In the genomic region with DNA sequence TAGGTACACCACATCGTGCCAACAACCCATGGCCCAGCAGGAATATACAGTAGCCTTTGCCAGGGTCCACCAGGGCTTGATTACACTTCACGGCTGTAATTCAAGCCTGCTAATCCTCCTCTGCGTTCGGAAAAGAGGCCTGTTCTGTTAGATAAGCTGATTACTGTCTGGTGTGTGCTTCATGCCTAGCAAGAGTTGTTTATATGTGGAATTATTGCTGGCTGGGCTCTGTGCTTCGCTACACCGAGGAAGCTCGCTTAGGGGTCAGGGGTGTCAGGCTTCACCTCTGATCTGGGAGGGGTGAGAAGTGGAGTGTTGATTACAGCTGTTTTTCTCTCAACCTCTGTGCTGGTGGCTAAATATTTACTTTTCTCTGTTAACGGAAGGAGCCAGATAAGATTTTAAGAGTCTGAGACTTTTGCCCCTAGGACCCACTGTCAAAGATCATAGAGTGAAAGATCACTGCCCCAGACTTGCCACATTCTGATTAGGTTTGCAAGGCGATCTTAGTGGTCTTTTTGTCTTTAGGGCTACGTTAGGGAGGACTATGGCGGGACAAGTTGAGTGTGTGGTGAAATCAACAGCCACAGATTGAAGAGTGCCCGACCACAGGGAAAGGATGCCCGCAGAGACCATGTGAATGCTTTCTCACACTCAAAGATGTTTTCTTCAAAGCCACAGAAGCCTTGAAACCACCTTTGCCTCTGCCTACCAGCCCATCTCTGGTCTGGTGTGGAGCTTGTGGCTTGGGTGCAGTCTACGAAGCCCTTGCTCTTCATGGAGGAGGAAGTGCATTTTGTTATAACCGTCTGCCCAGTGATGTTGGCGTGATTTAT, we compare ENCODE assay signal across 14 cellular contexts.
DNase-seq lines count a peak whose midpoint lies in the region; ATAC-seq, FAIRE-seq and TF ChIP-seq lines count a peak whose summit lies in the region.
"Had no signal": no experiment of that assay in that cellular context is flagged by ENCODE, and none has a peak within 500 bp of the region (broad histone marks: within the 10 kb centered on the region; RNA-seq: fewer than 3 reads in every experiment).

No MANE protein-coding gene starts in this region.

- peak overlapping the region in 1 of 2 donors; percentile 48 for H3K9ac ChIP-seq in colonic mucosa (ENCODE audit: low read depth in 2 of 2, low read length in 2 of 2)
- peak overlapping the region in 1 of 2 donors; percentile 28 for H3K9ac ChIP-seq in kidney (ENCODE audit: low read length in 2 of 2)

- H3K36me3 Mint-ChIP-seq in natural killer cell = no peaks in the 10 kb centered on the region
- H3K36me3 Mint-ChIP-seq in CD4-positive, alpha-beta memory T cell = no peaks in the 10 kb centered on the region

- TF ChIP-seq CTCF in BE2C (IDR thresholded peaks at IDR 0.05; ENCODE audit: low read depth, low read length) = no peak
- TF ChIP-seq CTCF in colonic mucosa (IDR thresholded peaks at IDR 0.05) = no peak
- no peak for TF ChIP-seq CTCF in natural killer cell (IDR thresholded peaks at IDR 0.05)
- TF ChIP-seq CTCF in kidney (IDR thresholded peaks at IDR 0.05; ENCODE audit: borderline replicate concordance, extremely low read depth, insufficient read depth) = no peak

- H3K27ac ChIP-seq in colonic mucosa (peak overlapping the region; percentile 72), kidney (ENCODE audit: low read depth in 2 of 2, low read length in 2 of 2) (peak overlapping the region in 1 of 2 donors; percentile 48)
- no peak overlapping the region for H3K27ac ChIP-seq in CD4-positive, alpha-beta memory T cell (ENCODE audit: low read depth, low read length)

- CTCF ChIA-PET in CD4-positive, alpha-beta memory T cell (lab: Charles Lee; ENCODE audit: partially characterized antibody) = interaction anchor here (2.0 kb wide), 1 partner anchor 13 kb away, joined by 5 read pairs; no protein-coding TSS in a partner anchor

- no peak for FAIRE-seq in kidney (lab: Jason Lieb, UNC)

- H3K27me3 ChIP-seq in BE2C (no peaks in the 10 kb centered on the region), colonic mucosa (no peaks in the 10 kb centered on the region)
- no peaks in the 10 kb centered on the region for H3K27me3 ChIP-seq in CD4-positive, alpha-beta memory T cell (ENCODE audit: insufficient read depth, low read length)
- H3K27me3 ChIP-seq: dorsolateral prefrontal cortex, tibial nerve had no signal

- DNase-seq in BE2C = peak; percentile 53
- DNase-seq in NCI-H2029 treated with DMSO at 0.1 percent for 48 hours (lab: John Stamatoyannopoulos, UW) = peak; percentile 80
- DNase-seq in colonic mucosa = peak; percentile 60
- DNase-seq in natural killer cell = peak; percentile 36
- DNase-seq in CD4-positive, alpha-beta memory T cell = no peak
- no peak for DNase-seq in activated naive CD4-positive, alpha-beta T cell treated with anti-CD3 and anti-CD28 coated beads, Interleukin-2, amount 50 U/mL, for 16 hours
- no peak for DNase-seq in kidney
- DNase-seq: dorsolateral prefrontal cortex; stimulated activated CD4-positive, alpha-beta T cell treated with anti-CD3 and anti-CD28 coated beads, Interleukin-1b, Interleukin-23, amount 100 ng/mL, for 48 hours; T-helper 17 cell had no signal

- no peaks in the 10 kb centered on the region for H3K9me3 ChIP-seq in BE2C
- H3K9me3 ChIP-seq in colonic mucosa = no peaks in the 10 kb centered on the region
- no peaks in the 10 kb centered on the region for H3K9me3 ChIP-seq in CD4-positive, alpha-beta memory T cell (ENCODE audit: control insufficient read depth in 1 of 2, low read length in 2 of 2)
- no peaks in the 10 kb centered on the region for H3K9me3 ChIP-seq in kidney (ENCODE audit: control insufficient read depth in 1 of 2, low read length in 2 of 2)
- H3K9me3 ChIP-seq: tibial nerve had no signal

- H3K4me1 Mint-ChIP-seq in natural killer cell = peaks cover 40 to 51% of the 10 kb centered on the region in 2 donors
- H3K4me1 Mint-ChIP-seq in CD4-positive, alpha-beta memory T cell = no peaks in the 10 kb centered on the region
- H3K4me1 Mint-ChIP-seq: B cell, T-helper 17 cell had no signal

- H3K27ac Mint-ChIP-seq in natural killer cell = peak overlapping the region; percentile 67 to 73
- no peak overlapping the region for H3K27ac Mint-ChIP-seq in CD4-positive, alpha-beta memory T cell
- H3K27ac Mint-ChIP-seq: activated T-helper 1 cell treated with anti-CD3 and anti-CD28 coated beads, Interleukin-12 subunit alpha, Interleukin-12 subunit beta, Interleukin-2, Interleukin-4 antibody, amounts not matched to agents 30 ng/mL and 10 ng/mL and 1 ng/mL, durations not matched to agents 14 hours and 24 hours and 36 hours; B cell; T-helper 17 cell had no signal

- intact Hi-C loops in colonic mucosa (cut with DNase I) = no loop called here
- intact Hi-C loops in natural killer cell (cut with micrococcal nuclease) = loop anchor here (1.0 to 2.0 kb wide), 2 partner anchors 58 to 115 kb away; no protein-coding TSS in a partner anchor
- intact Hi-C loops in CD4-positive, alpha-beta memory T cell (cut with micrococcal nuclease) = no loop called here
- intact Hi-C loops in kidney (cut with DNase I) = no loop called here

- POLR2A ChIA-PET in CD4-positive, alpha-beta memory T cell (lab: Charles Lee; ENCODE audit: partially characterized antibody) = no interaction called here

- H3K27me3 Mint-ChIP-seq in natural killer cell (ENCODE audit: low read depth in 2 of 2) = peaks cover 56 to 75% of the 10 kb centered on the region in 2 donors
- peaks cover 0 to 1% of the 10 kb centered on the region in 2 donors for H3K27me3 Mint-ChIP-seq in CD4-positive, alpha-beta memory T cell
- H3K27me3 Mint-ChIP-seq: B cell, T-helper 17 cell had no signal

- peak; percentile 70 to 87 (median 73) for ATAC-seq in natural killer cell
- ATAC-seq in HG03457 (IDR thresholded peaks at IDR 0.05; ENCODE audit: unreplicated experiment) = no peak
- ATAC-seq: T-helper 17 cell had no signal

- H3K36me3 ChIP-seq in BE2C (no peaks in the 10 kb centered on the region), colonic mucosa (no peaks in the 10 kb centered on the region), kidney (ENCODE audit: control insufficient read depth in 1 of 2, insufficient read depth in 2 of 2, low read length in 2 of 2) (no peaks in the 10 kb centered on the region)
- H3K36me3 ChIP-seq in CD4-positive, alpha-beta memory T cell (ENCODE audit: insufficient read depth, low read length) = no peaks in the 10 kb centered on the region
- H3K36me3 ChIP-seq: tibial nerve had no signal

- H3K4me3 ChIP-seq in BE2C (ENCODE audit: low read depth, low read length) (no peak overlapping the region), colonic mucosa (no peak overlapping the region), kidney (ENCODE audit: low read length in 2 of 2) (peak overlapping the region in 1 of 2 donors; percentile 15)
- no peak overlapping the region for H3K4me3 ChIP-seq in CD4-positive, alpha-beta memory T cell (ENCODE audit: low read length in 2 of 2)
- H3K4me3 ChIP-seq: dorsolateral prefrontal cortex, tibial nerve had no signal

- H3K4me3 Mint-ChIP-seq in natural killer cell = peak overlapping the region; percentile 73
- H3K4me3 Mint-ChIP-seq in CD4-positive, alpha-beta memory T cell = no peak overlapping the region
- H3K4me3 Mint-ChIP-seq: activated T-helper 1 cell treated with anti-CD3 and anti-CD28 coated beads, Interleukin-12 subunit alpha, Interleukin-12 subunit beta, Interleukin-2, Interleukin-4 antibody, amounts not matched to agents 30 ng/mL and 10 ng/mL and 1 ng/mL, durations not matched to agents 14 hours and 24 hours and 36 hours; B cell; T-helper 17 cell had no signal

- H3K9me3 Mint-ChIP-seq in natural killer cell = no peaks in the 10 kb centered on the region
- H3K9me3 Mint-ChIP-seq in CD4-positive, alpha-beta memory T cell = peaks cover 0 to 1% (median 0%) of the 10 kb centered on the region in 8 donors
- H3K9me3 Mint-ChIP-seq: activated T-helper 1 cell treated with anti-CD3 and anti-CD28 coated beads, Interleukin-12 subunit alpha, Interleukin-12 subunit beta, Interleukin-2, Interleukin-4 antibody, amounts not matched to agents 30 ng/mL and 10 ng/mL and 1 ng/mL, durations not matched to agents 14 hours and 24 hours and 36 hours had no signal

- H3K4me1 ChIP-seq in BE2C = peaks cover 25% of the 10 kb centered on the region
- H3K4me1 ChIP-seq in colonic mucosa = peaks cover 12% of the 10 kb centered on the region
- no peaks in the 10 kb centered on the region for H3K4me1 ChIP-seq in CD4-positive, alpha-beta memory T cell (ENCODE audit: insufficient read depth, low read length)
- H3K4me1 ChIP-seq in kidney (ENCODE audit: control insufficient read depth in 1 of 2, insufficient read depth in 1 of 2, low read depth in 1 of 2, low read length in 2 of 2) = peaks cover 23 to 48% of the 10 kb centered on the region in 2 donors

Comparison
In these comparisons a context has a peak if more than half of its experiments do, and no peak if none do; other contexts are left out.
1. DNase-seq: peak in BE2C (single experiment), NCI-H2029 treated with DMSO at 0.1 percent for 48 hours (single experiment), colonic mucosa (single experiment) and natural killer cell (single experiment); none in CD4-positive, alpha-beta memory T cell (0 of 5), activated naive CD4-positive, alpha-beta T cell treated with anti-CD3 and anti-CD28 coated beads, Interleukin-2, amount 50 U/mL, for 16 hours (single experiment) and kidney (single experiment).
2. H3K27ac Mint-ChIP-seq: peak in natural killer cell (2 of 2); none in CD4-positive, alpha-beta memory T cell (0 of 7).